ENCODE assay signal across 1 cellular context in genomic region chr9:78236511-78236950, GRCh38.
TF ChIP-seq lines count a peak whose summit lies in the region.

No MANE protein-coding gene starts in this region.

TF ChIP-seq in HepG2, 621 proteins besides CTCF, POLR2A, EP300 and RAD21 (continued from another document and continues in another):
- TF ChIP-seq AFF4 (CRISPR knock-in tag; IDR thresholded peaks at IDR 0.05) = no peak
- TF ChIP-seq KDM1A (CRISPR knock-in tag; IDR thresholded peaks at IDR 0.05) = 0 out of 2 replicates have a peak, but pooled peaks have one; percentile 47
- TF ChIP-seq ZNF510 (CRISPR knock-in tag; IDR thresholded peaks at IDR 0.05; ENCODE audit: low read depth) = no peak
- TF ChIP-seq ZSCAN31 (CRISPR knock-in tag; IDR thresholded peaks at IDR 0.05; ENCODE audit: low read depth) = no peak
- no peak for TF ChIP-seq HDAC6 (IDR thresholded peaks at IDR 0.05; ENCODE audit: low read depth, low read length)
- peak; percentile 38; the same call in 1 of the 2 replicates for TF ChIP-seq CCDC6 (CRISPR knock-in tag; IDR thresholded peaks at IDR 0.05)
- TF ChIP-seq ZNF251 (CRISPR knock-in tag; IDR thresholded peaks at IDR 0.05) = no peak
- TF ChIP-seq NFIB (CRISPR knock-in tag; IDR thresholded peaks at IDR 0.05; ENCODE audit: borderline replicate concordance) = no peak
- no peak for TF ChIP-seq ZNF468 (CRISPR knock-in tag; IDR thresholded peaks at IDR 0.05)
- no peak for TF ChIP-seq ZNF234 (CRISPR knock-in tag; conservative IDR thresholded peaks at IDR 0.05)
- no peak for TF ChIP-seq ZNF800 (CRISPR knock-in tag; IDR thresholded peaks at IDR 0.05)
- 0 out of 2 replicates have a peak, but pooled peaks have one; percentile 14 for TF ChIP-seq ZSCAN22 (CRISPR knock-in tag; IDR thresholded peaks at IDR 0.05)
- no peak for TF ChIP-seq ZNF672 (CRISPR knock-in tag; IDR thresholded peaks at IDR 0.05)
- TF ChIP-seq ATF4 (CRISPR knock-in tag; IDR thresholded peaks at IDR 0.05) = no peak
- no peak for TF ChIP-seq SIX4 (CRISPR knock-in tag; IDR thresholded peaks at IDR 0.05)
- no peak for TF ChIP-seq ZNF598 (CRISPR knock-in tag; IDR thresholded peaks at IDR 0.05; ENCODE audit: borderline replicate concordance)
- no peak for TF ChIP-seq RELA (CRISPR knock-in tag; IDR thresholded peaks at IDR 0.05)
- no peak for TF ChIP-seq E2F1 (CRISPR knock-in tag; IDR thresholded peaks at IDR 0.05)
- no peak for TF ChIP-seq MBNL3 (CRISPR knock-in tag; conservative IDR thresholded peaks at IDR 0.05)
- no peak for TF ChIP-seq ZBTB26 (CRISPR knock-in tag; IDR thresholded peaks at IDR 0.05; ENCODE audit: borderline replicate concordance)
- TF ChIP-seq ZSCAN29 (CRISPR knock-in tag; conservative IDR thresholded peaks at IDR 0.05) = no peak
- no peak for TF ChIP-seq TARDBP (CRISPR knock-in tag; IDR thresholded peaks at IDR 0.05)
- TF ChIP-seq ZNF563 (CRISPR knock-in tag; IDR thresholded peaks at IDR 0.05) = no peak
- 0 out of 2 replicates have a peak, but pooled peaks have one; percentile 6 for TF ChIP-seq FOXA3 (CRISPR knock-in tag; IDR thresholded peaks at IDR 0.05)
- TF ChIP-seq ZNF782 (CRISPR knock-in tag; IDR thresholded peaks at IDR 0.05; ENCODE audit: borderline replicate concordance) = no peak
- TF ChIP-seq ZNF687 (CRISPR knock-in tag; IDR thresholded peaks at IDR 0.05) = no peak; the same call in 1 of the 2 replicates
- no peak for TF ChIP-seq RFXANK (CRISPR knock-in tag; IDR thresholded peaks at IDR 0.05)
- TF ChIP-seq ZBTB38 (CRISPR knock-in tag; IDR thresholded peaks at IDR 0.05) = no peak
- TF ChIP-seq ZMYM3 (CRISPR knock-in tag; IDR thresholded peaks at IDR 0.05) = peak; percentile 56; the same call in 1 of the 2 replicates
- TF ChIP-seq SNAPC4 (CRISPR knock-in tag; IDR thresholded peaks at IDR 0.05) = no peak
- no peak for TF ChIP-seq FOXK2 (IDR thresholded peaks at IDR 0.05)
- TF ChIP-seq ZFP91 (CRISPR knock-in tag; IDR thresholded peaks at IDR 0.05; ENCODE audit: borderline replicate concordance) = peak; percentile 1; the same call in 1 of the 2 replicates
- no peak for TF ChIP-seq KDM4B (CRISPR knock-in tag; IDR thresholded peaks at IDR 0.05)
- peak; percentile 21; the same call in 1 of the 2 replicates for TF ChIP-seq ZNF362 (CRISPR knock-in tag; IDR thresholded peaks at IDR 0.05; ENCODE audit: borderline replicate concordance)
- TF ChIP-seq HNF4G (IDR thresholded peaks at IDR 0.05; ENCODE audit: borderline replicate concordance, low read depth, low read length) = no peak
- 0 out of 2 replicates have a peak, but pooled peaks have one; percentile 14 for TF ChIP-seq HNF4G (CRISPR knock-in tag; IDR thresholded peaks at IDR 0.05; ENCODE audit: borderline replicate concordance, low read depth)
- no peak for TF ChIP-seq RNF2 (conservative IDR thresholded peaks at IDR 0.05; ENCODE audit: low read depth)
- TF ChIP-seq POLR2AphosphoS5 (IDR thresholded peaks at IDR 0.05; ENCODE audit: low read depth, low read length) = no peak
